ENCODE assay signal across 17 cellular contexts in the genomic region with DNA sequence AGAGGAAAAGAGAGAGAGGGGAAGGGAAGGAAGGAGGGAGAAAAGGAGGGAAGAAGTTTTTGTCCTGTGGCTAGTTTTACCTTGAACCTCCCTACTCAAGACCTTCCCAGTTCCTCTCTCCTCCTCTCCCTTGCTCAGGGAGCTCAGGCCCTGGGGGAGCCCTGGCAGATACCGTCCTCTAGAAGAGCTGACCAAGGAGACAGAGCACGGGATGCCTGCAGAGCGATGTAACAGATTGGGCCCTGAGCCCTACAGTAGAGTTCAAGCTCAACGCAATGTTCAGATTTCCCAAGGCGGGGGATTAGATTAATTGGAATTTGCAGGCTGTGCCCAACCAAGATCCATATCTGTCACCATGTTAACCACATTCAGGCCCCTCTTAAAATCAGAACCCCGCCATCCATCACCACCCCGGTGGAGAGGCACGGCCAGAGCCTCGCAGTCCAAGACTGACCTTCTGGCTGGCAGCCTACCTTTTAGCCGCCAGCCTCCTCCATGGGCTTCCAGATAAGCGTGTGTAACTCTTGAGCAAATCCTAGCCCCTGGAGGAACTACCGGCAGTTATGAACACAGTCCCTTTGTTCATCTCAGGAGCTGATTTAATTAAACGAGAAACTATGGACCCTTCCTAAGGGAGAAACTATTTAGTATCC.
A peak's percentile ranks its signal among the peaks of the same experiment; 100 is the strongest.
DNase-seq lines count a peak whose midpoint lies in the region; ATAC-seq and TF ChIP-seq lines count a peak whose summit lies in the region.
"Had no signal": no experiment of that assay in that cellular context is flagged by ENCODE, and none has a peak within 500 bp of the region (broad histone marks: within the 10 kb centered on the region; RNA-seq: fewer than 3 reads in every experiment).

No MANE protein-coding gene starts in this region.

- peak; percentile 19; the same call in 1 of the 3 replicates for ATAC-seq in SK-N-SH treated with all-trans-retinoic acid at 6 μM for 48 hours
- no peak for ATAC-seq in Panc1
- no peak for ATAC-seq in gastroesophageal sphincter

- H3K4me3 ChIP-seq in SK-N-SH (ENCODE audit: low read depth in 2 of 2, low read length in 1 of 2), result no peak overlapping the region
- H3K4me3 ChIP-seq in Panc1 (ENCODE audit: low read depth in 2 of 2, low read length in 2 of 2), result no peak overlapping the region
- H3K4me3 ChIP-seq in gastroesophageal sphincter, result no peak overlapping the region
- no peak overlapping the region for H3K4me3 ChIP-seq in skeletal muscle tissue (ENCODE audit: low read length in 3 of 3)
- H3K4me3 ChIP-seq: GM23248 had no signal

- WGBS in SK-N-SH (ENCODE audit: low lambda C conversion rate), result 96% methylated on average over 13 of the region's 13 CpGs
- 0 to 92% methylated on average over 1 to 4 of the region's 13 CpGs for WGBS in gastroesophageal sphincter (ENCODE audit: low coverage in 1 of 2), 2 donors

- no peak overlapping the region for H3K4me2 ChIP-seq in SK-N-SH

- no peaks in the 10 kb centered on the region for H3K9me2 ChIP-seq in SK-N-SH

- intact Hi-C loops in Panc1 (cut with micrococcal nuclease; ENCODE audit: unreplicated experiment), result no loop called here

- H3K27me3 ChIP-seq in SK-N-SH (ENCODE audit: insufficient read depth) (no peaks in the 10 kb centered on the region), Panc1 (ENCODE audit: control insufficient read depth, insufficient read depth, low read length) (no peaks in the 10 kb centered on the region), gastroesophageal sphincter (no peaks in the 10 kb centered on the region), skeletal muscle tissue (ENCODE audit: control insufficient read depth in 3 of 3, insufficient read depth in 3 of 3, low read length in 3 of 3) (no peaks in the 10 kb centered on the region)

- POLR2A ChIA-PET in SK-N-SH (lab: Yijun Ruan, JAX) (interaction anchor here (0.6 kb wide), 1 partner anchor 30 kb away, joined by 3 read pairs; no protein-coding TSS in a partner anchor), Panc1 (lab: Charles Lee) (no interaction called here)

- no peak for TF ChIP-seq POLR2A in gastroesophageal sphincter (IDR thresholded peaks at IDR 0.05)

- H3K79me2 ChIP-seq in SK-N-SH (ENCODE audit: insufficient read depth), result no peaks in the 10 kb centered on the region

- TF ChIP-seq CTCF in SK-N-SH (IDR thresholded peaks at IDR 0.05), result no peak
- TF ChIP-seq CTCF in Panc1 (IDR thresholded peaks at IDR 0.05), result no peak
- TF ChIP-seq CTCF in gastroesophageal sphincter (IDR thresholded peaks at IDR 0.05), result no peak

- TF ChIP-seq EP300 in SK-N-SH (IDR thresholded peaks at IDR 0.05; ENCODE audit: borderline replicate concordance in 1 of 2, low read depth in 1 of 2, low read length in 1 of 2) (no peak), gastroesophageal sphincter (IDR thresholded peaks at IDR 0.05) (no peak)

- H3K9ac ChIP-seq in SK-N-SH, result no peak overlapping the region
- peak overlapping the region in 2 of 3 donors; percentile 33 to 38 for H3K9ac ChIP-seq in skeletal muscle tissue (ENCODE audit: low read depth in 1 of 3, low read length in 3 of 3)
- H3K9ac ChIP-seq: GM23248 had no signal

- DNase-seq in SK-N-SH (no peak), Panc1 (ENCODE audit: low read depth, low spot score) (no peak), NCI-H748 treated with DMSO at 0.1 percent for 48 hours (lab: John Stamatoyannopoulos, UW) (no peak)
- DNase-seq in stimulated activated CD4-positive, alpha-beta T cell treated with anti-CD3 and anti-CD28 coated beads, Interleukin-12 subunit alpha, Interleukin-12 subunit beta, amount 100 ng/mL, for 4 hours, result no peak
- DNase-seq in activated T-cell treated with anti-CD3 and anti-CD28 coated beads, Interleukin-2, amount 50 U/mL, for 48 hours, result no peak
- DNase-seq: DMS79 treated with DMSO at 0.1 percent for 48 hours, GDM1, NCI-H1048, NCI-H2227 treated with DMSO at 0.1 percent for 48 hours, NCI-H526, OCI-M1 had no signal

- in situ Hi-C loops in Panc1 (cut with HindIII; ENCODE audit: low pct_unique_long_range_greater_than_20kb, low sequenced_read_pairs), result no loop called here

- H3K36me3 ChIP-seq in SK-N-SH (replicated peaks in 1 of 2; ENCODE audit: control insufficient read depth in 1 of 2, insufficient read depth in 2 of 2, low read length in 1 of 2) (peaks cover 0 to 3% of the 10 kb centered on the region in 2 experiments), Panc1 (ENCODE audit: control insufficient read depth, insufficient read depth, low read length) (no peaks in the 10 kb centered on the region), gastroesophageal sphincter (no peaks in the 10 kb centered on the region), skeletal muscle tissue (ENCODE audit: control insufficient read depth in 3 of 3, insufficient read depth in 3 of 3, low read length in 3 of 3) (no peaks in the 10 kb centered on the region)

- no peaks in the 10 kb centered on the region for H3K9me3 ChIP-seq in SK-N-SH
- H3K9me3 ChIP-seq in Panc1 (ENCODE audit: control insufficient read depth, insufficient read depth, low read depth, low read length), result no peaks in the 10 kb centered on the region
- H3K9me3 ChIP-seq in gastroesophageal sphincter, result no peaks in the 10 kb centered on the region
- no peaks in the 10 kb centered on the region for H3K9me3 ChIP-seq in skeletal muscle tissue (ENCODE audit: control insufficient read depth in 3 of 3, low read length in 3 of 3)

- no peaks in the 10 kb centered on the region for H3F3A ChIP-seq in SK-N-SH (replicated peaks; ENCODE audit: insufficient read depth)

- no peaks in the 10 kb centered on the region for H4K20me1 ChIP-seq in SK-N-SH (ENCODE audit: insufficient read depth)

- CTCF ChIA-PET in SK-N-SH (lab: Yijun Ruan, JAX) (no interaction called here), Panc1 (lab: Charles Lee) (no interaction called here)

- H3K27ac ChIP-seq in SK-N-SH (ENCODE audit: low read depth in 2 of 2, low read length in 1 of 2) (no peak overlapping the region), Panc1 (ENCODE audit: low read length) (peak overlapping the region; percentile 64; the same call in 1 of the 2 replicates), gastroesophageal sphincter (peak overlapping the region in 3 of 4 donors; percentile 49 to 82 (median 81)), skeletal muscle tissue (ENCODE audit: low read depth, low read length) (peak overlapping the region; percentile 64)
- H3K27ac ChIP-seq: 22Rv1, GM23248, RWPE1 had no signal

- H3K4me1 ChIP-seq in SK-N-SH (ENCODE audit: control insufficient read depth in 1 of 2, insufficient read depth in 2 of 2, low read depth in 1 of 2, low read length in 1 of 2), result peaks cover 8 to 12% of the 10 kb centered on the region in 2 experiments; a peak in 1 of 4 replicates
- peaks cover 66% of the 10 kb centered on the region for H3K4me1 ChIP-seq in Panc1 (ENCODE audit: control insufficient read depth, insufficient read depth, low read length)
- H3K4me1 ChIP-seq in gastroesophageal sphincter, result peaks cover 23 to 64% (median 23%) of the 10 kb centered on the region in 3 donors
- peaks cover 33 to 46% (median 36%) of the 10 kb centered on the region in 3 donors for H3K4me1 ChIP-seq in skeletal muscle tissue (ENCODE audit: control insufficient read depth in 3 of 3, insufficient read depth in 3 of 3, low read length in 3 of 3)

- no TSS peak for BruUV-seq in Panc1 (replicated peaks; lab: Mats Ljungman, UMichigan)

- H2AFZ ChIP-seq in SK-N-SH (ENCODE audit: low read depth), result no peak overlapping the region
- H2AFZ ChIP-seq: GM23248 had no signal

- TF ChIP-seq RAD21 in SK-N-SH (IDR thresholded peaks at IDR 0.05; ENCODE audit: low read length), result no peak

TF ChIP-seq in SK-N-SH treated with all-trans-retinoic acid at 6 μM for 48 hours, 23 proteins besides CTCF, POLR2A, EP300 and RAD21 (continues in another document):
- TF ChIP-seq TOX (CRISPR knock-in tag; IDR thresholded peaks at IDR 0.05; ENCODE audit: borderline replicate concordance), result no peak
- TF ChIP-seq, protein P1, sequence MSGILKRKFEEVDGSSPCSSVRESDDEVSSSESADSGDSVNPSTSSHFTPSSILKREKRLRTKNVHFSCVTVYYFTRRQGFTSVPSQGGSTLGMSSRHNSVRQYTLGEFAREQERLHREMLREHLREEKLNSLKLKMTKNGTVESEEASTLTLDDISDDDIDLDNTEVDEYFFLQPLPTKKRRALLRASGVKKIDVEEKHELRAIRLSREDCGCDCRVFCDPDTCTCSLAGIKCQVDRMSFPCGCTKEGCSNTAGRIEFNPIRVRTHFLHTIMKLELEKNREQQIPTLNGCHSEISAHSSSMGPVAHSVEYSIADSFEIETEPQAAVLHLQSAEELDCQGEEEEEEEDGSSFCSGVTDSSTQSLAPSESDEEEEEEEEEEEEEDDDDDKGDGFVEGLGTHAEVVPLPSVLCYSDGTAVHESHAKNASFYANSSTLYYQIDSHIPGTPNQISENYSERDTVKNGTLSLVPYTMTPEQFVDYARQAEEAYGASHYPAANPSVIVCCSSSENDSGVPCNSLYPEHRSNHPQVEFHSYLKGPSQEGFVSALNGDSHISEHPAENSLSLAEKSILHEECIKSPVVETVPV (CRISPR knock-in tag; IDR thresholded peaks at IDR 0.05), result no peak
- no peak for TF ChIP-seq ZC3H10 (CRISPR knock-in tag; IDR thresholded peaks at IDR 0.05)
- TF ChIP-seq GLIS3 (CRISPR knock-in tag; IDR thresholded peaks at IDR 0.05), result no peak
- no peak for TF ChIP-seq ZNF8 (CRISPR knock-in tag; IDR thresholded peaks at IDR 0.05)
- no peak for TF ChIP-seq ZNF70 (CRISPR knock-in tag; IDR thresholded peaks at IDR 0.05)

TF ChIP-seq in SK-N-SH, 30 proteins besides CTCF, POLR2A, EP300 and RAD21 (continues in another document):
- TF ChIP-seq, protein P2, sequence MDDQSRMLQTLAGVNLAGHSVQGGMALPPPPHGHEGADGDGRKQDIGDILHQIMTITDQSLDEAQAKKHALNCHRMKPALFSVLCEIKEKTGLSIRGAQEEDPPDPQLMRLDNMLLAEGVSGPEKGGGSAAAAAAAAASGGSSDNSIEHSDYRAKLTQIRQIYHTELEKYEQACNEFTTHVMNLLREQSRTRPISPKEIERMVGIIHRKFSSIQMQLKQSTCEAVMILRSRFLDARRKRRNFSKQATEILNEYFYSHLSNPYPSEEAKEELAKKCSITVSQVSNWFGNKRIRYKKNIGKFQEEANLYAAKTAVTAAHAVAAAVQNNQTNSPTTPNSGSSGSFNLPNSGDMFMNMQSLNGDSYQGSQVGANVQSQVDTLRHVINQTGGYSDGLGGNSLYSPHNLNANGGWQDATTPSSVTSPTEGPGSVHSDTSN (IDR thresholded peaks at IDR 0.05), result no peak
- TF ChIP-seq RXRA (IDR thresholded peaks at IDR 0.05; ENCODE audit: borderline replicate concordance, low read depth) (no peak), TAF1 (IDR thresholded peaks at IDR 0.05; ENCODE audit: borderline replicate concordance, low read depth, low read length) (no peak), EZH2phosphoT487 (IDR thresholded peaks at IDR 0.05; ENCODE audit: borderline replicate concordance, low read depth) (no peak), POLR2AphosphoS5 (IDR thresholded peaks at IDR 0.05; ENCODE audit: low read depth, low read length) (no peak)

Comparison
In these comparisons a context has a peak if more than half of its experiments do, and no peak if none do; other contexts are left out.
1. H3K27ac ChIP-seq: peak in Panc1 (single experiment), gastroesophageal sphincter (3 of 4) and skeletal muscle tissue (single experiment); none in SK-N-SH (0 of 2).